28 cellular contexts compared by ENCODE assay signal in genomic region chr2:80610108-80610507, GRCh38.
"Had no signal": no experiment of that assay in that cellular context is flagged by ENCODE, and none has a peak within 500 bp of the region (broad histone marks: within the 10 kb centered on the region; RNA-seq: fewer than 3 reads in every experiment).

No MANE protein-coding gene starts in this region.

- H3K36me3 ChIP-seq: neural progenitor cell, ovary, spleen, suprapubic skin, tibial artery, transverse colon, upper lobe of right lung, uterus had no signal

- H3K4me3 ChIP-seq: neural progenitor cell, ovary, psoas muscle, skin epidermis, smooth muscle cell, spleen, suprapubic skin, testis, tibial artery, transverse colon, upper lobe of right lung, uterus had no signal

- H3K79me2 ChIP-seq: parathyroid adenoma had no signal

- H3K9me3 ChIP-seq: ovary, psoas muscle, testis, tibial artery, transverse colon, upper lobe of right lung, uterus had no signal

- DNase-seq: natural killer cell; occipital lobe; ovary; posterior cingulate gyrus; psoas muscle; right cardiac atrium; spleen; stimulated activated CD4-positive, alpha-beta T cell treated with anti-CD3 and anti-CD28 coated beads, Interleukin-12 subunit alpha, Interleukin-12 subunit beta, amount 100 ng/mL, for 4 hours; stimulated activated CD4-positive, alpha-beta T cell treated with anti-CD3 and anti-CD28 coated beads, Interleukin-1b, Interleukin-23, amount 100 ng/mL, for 48 hours; stimulated activated CD4-positive, alpha-beta T cell treated with anti-CD3 and anti-CD28 coated beads, Interleukin-4, amount 100 ng/mL, for 1 hour; stimulated activated CD4-positive, alpha-beta T cell treated with anti-CD3 and anti-CD28 coated beads, Interleukin-4, amount 100 ng/mL, for 4 hours; stimulated activated CD8-positive, alpha-beta memory T cell treated with anti-CD3 and anti-CD28 coated beads, Interleukin-4, amount 100 ng/mL, for 48 hours; stimulated activated naive CD4-positive, alpha-beta T cell; stimulated activated naive CD8-positive, alpha-beta T cell treated with anti-CD3 and anti-CD28 coated beads, Interleukin-15, amount 100 ng/mL, for 72 hours; stimulated activated naive CD8-positive, alpha-beta T cell treated with anti-CD3 and anti-CD28 coated beads, Interleukin-15, Interleukin-2, amounts not matched to agents 100 U/mL and 50 U/mL, for 24 hours; substantia nigra; testis; tibial artery; transverse colon; upper lobe of right lung; uterus had no signal

- H3K4me2 ChIP-seq: neural progenitor cell, smooth muscle cell had no signal

- H3K9ac ChIP-seq: neural progenitor cell, parathyroid adenoma had no signal

- H2AFZ ChIP-seq: neural progenitor cell, parathyroid adenoma had no signal

- H3K4me1 ChIP-seq: neural progenitor cell, parathyroid adenoma, psoas muscle, spleen, suprapubic skin, testis, tibial artery, transverse colon, upper lobe of right lung, uterus had no signal

- ATAC-seq: natural killer cell; psoas muscle; right cardiac atrium; sciatic nerve; stimulated activated memory B cell treated with anti-CD40 and anti-IgM and Interleukin-4, amounts not matched to agents 10 μg/mL and 1 μg/mL and 100 μg/mL, for 72 hours; stimulated activated naive CD8-positive, alpha-beta T cell treated with anti-CD3 and anti-CD28 coated beads, Interleukin-15, amount 100 ng/mL, for 72 hours; stimulated activated naive CD8-positive, alpha-beta T cell treated with anti-CD3 and anti-CD28 coated beads, Interleukin-15, Interleukin-2, amounts not matched to agents 100 U/mL and 50 U/mL, for 24 hours; upper lobe of right lung had no signal

- H3K27ac ChIP-seq: neural progenitor cell, ovary, parathyroid adenoma, psoas muscle, skin epidermis, spleen, suprapubic skin, testis, tibial artery, transverse colon, upper lobe of right lung, uterus had no signal

- H3K27me3 ChIP-seq: neural progenitor cell, ovary, spleen, suprapubic skin, testis, tibial artery, transverse colon, upper lobe of right lung, uterus had no signal
